Comparison of ENCODE assay signal across 2 cellular contexts in genomic region chr1:86072474-86072873, GRCh38.
DNase-seq lines count a peak whose midpoint lies in the region; FAIRE-seq and TF ChIP-seq lines count a peak whose summit lies in the region.
"Not testable (repeated sequence)": the region's sequence is repeated elsewhere in the genome, so short reads cannot be mapped to it uniquely, and the experiment has no call there.

No MANE protein-coding gene starts in this region.

- H3K14ac ChIP-seq in H1 (ENCODE audit: insufficient read length): not testable (repeated sequence)

- not testable (repeated sequence) for H3K9me3 ChIP-seq in H1 (ENCODE audit: insufficient read depth in 2 of 2, low read depth in 1 of 2, low read length in 1 of 2); sigmoid colon

- H2AK5ac ChIP-seq in H1 (ENCODE audit: low read depth, low read length): not testable (repeated sequence)

- TF ChIP-seq EP300 in H1 (IDR thresholded peaks at IDR 0.05; ENCODE audit: borderline replicate concordance in 1 of 2, low read depth in 2 of 2, low read length in 2 of 2); sigmoid colon (IDR thresholded peaks at IDR 0.05): not testable (repeated sequence)

- H4K5ac ChIP-seq in H1 (ENCODE audit: insufficient read length, low read depth, low read length): not testable (repeated sequence)

- not testable (repeated sequence) for H2BK5ac ChIP-seq in H1 (ENCODE audit: low read depth, low read length)

- H3K4me2 ChIP-seq in H1 (ENCODE audit: insufficient read depth in 1 of 2, low read depth in 2 of 2, low read length in 2 of 2): not testable (repeated sequence)

- H3K56ac ChIP-seq in H1 (replicated peaks; ENCODE audit: insufficient read length, low read depth, low read length): not testable (repeated sequence)

- not testable (repeated sequence) for H2BK120ac ChIP-seq in H1 (replicated peaks; ENCODE audit: low read depth, low read length)

- not testable (repeated sequence) for H3K27me3 ChIP-seq in H1 (replicated peaks in 1 of 4; ENCODE audit: control insufficient read depth in 3 of 4, extremely low read depth in 1 of 4, insufficient read depth in 3 of 4, low read length in 3 of 4); sigmoid colon

- CTCF ChIA-PET in H1 (lab: Charles Lee; ENCODE audit: partially characterized antibody): not testable (repeated sequence)

- not testable (repeated sequence) for FAIRE-seq in H1 (lab: Jason Lieb, UNC)

- not testable (repeated sequence) for H3K79me1 ChIP-seq in H1 (ENCODE audit: low read depth, low read length)

- H2BK12ac ChIP-seq in H1 (ENCODE audit: low read depth, low read length): not testable (repeated sequence)

- H4K91ac ChIP-seq in H1 (replicated peaks; ENCODE audit: insufficient read length, low read length): not testable (repeated sequence)

- POLR2A ChIA-PET in H1 (lab: Charles Lee; ENCODE audit: partially characterized antibody): not testable (repeated sequence)

- not testable (repeated sequence) for H2BK20ac ChIP-seq in H1 (ENCODE audit: low read length)

- not testable (repeated sequence) for H3K4me1 ChIP-seq in H1 (replicated peaks in 1 of 4; ENCODE audit: control insufficient read depth in 3 of 4, insufficient read depth in 4 of 4, low read length in 3 of 4)
- peaks cover 0 to 13% (median 3%) of the 10 kb centered on the region in 4 donors for H3K4me1 ChIP-seq in sigmoid colon

- WGBS in H1 (ENCODE audit: extremely low coverage in 1 of 2, insufficient coverage in 1 of 2, insufficient read length in 1 of 2, insufficient replicate concordance in 2 of 2, low coverage in 1 of 2, low lambda C conversion rate in 2 of 2, missing lambda C conversion rate in 1 of 2), 2 experiments: 91% methylated on average over 6 of the region's 6 CpGs; no CpG with 5 or more reads in 1 of the 2 experiments
- 81 to 84% methylated on average over 6 of the region's 6 CpGs for WGBS in sigmoid colon, 2 donors

- H3K4me3 ChIP-seq in H1 (ENCODE audit: extremely low read depth in 1 of 4, insufficient read depth in 2 of 4, low read depth in 3 of 4, low read length in 4 of 4); sigmoid colon: not testable (repeated sequence)

- not testable (repeated sequence) for H4K20me1 ChIP-seq in H1 (replicated peaks in 1 of 2; ENCODE audit: control insufficient read depth in 1 of 2, insufficient read depth in 2 of 2, low read length in 2 of 2)

- not testable (repeated sequence) for H3K23me2 ChIP-seq in H1 (ENCODE audit: low read depth, low read length)

- not testable (repeated sequence) for H3K27ac ChIP-seq in H1 (ENCODE audit: low read depth, low read length); sigmoid colon

- peak overlapping the region; percentile 68; the same call in 1 of the 2 replicates for H4K8ac ChIP-seq in H1 (ENCODE audit: extremely low read depth, insufficient read depth, low read length)

- TF ChIP-seq RAD21 in H1 (IDR thresholded peaks at IDR 0.05 in 1 of 2, conservative IDR thresholded peaks at IDR 0.05 in 1 of 2; ENCODE audit: low read depth in 2 of 2, low read length in 2 of 2): not testable (repeated sequence)

- not testable (repeated sequence) for H2BK15ac ChIP-seq in H1 (ENCODE audit: low read length)

- H3K23ac ChIP-seq in H1 (ENCODE audit: insufficient read length): not testable (repeated sequence)

- not testable (repeated sequence) for H3K18ac ChIP-seq in H1 (ENCODE audit: extremely low read depth, low read length)

- H2AFZ ChIP-seq in H1 (ENCODE audit: low read length): not testable (repeated sequence)

- not testable (repeated sequence) for H3K79me2 ChIP-seq in H1 (ENCODE audit: control insufficient read depth in 1 of 2, insufficient read depth in 2 of 2, low read length in 2 of 2)

- intact Hi-C loops in sigmoid colon (cut with DNase I): not testable (repeated sequence)

- H3K9ac ChIP-seq in H1 (replicated peaks in 1 of 4; ENCODE audit: extremely low read depth in 1 of 4, low read depth in 3 of 4, low read length in 3 of 4): not testable (repeated sequence)

- not testable (repeated sequence) for TF ChIP-seq POLR2A in H1 (IDR thresholded peaks at IDR 0.05; ENCODE audit: control extremely low read depth in 1 of 2, low read depth in 2 of 2, low read length in 2 of 2); sigmoid colon (IDR thresholded peaks at IDR 0.05)

- not testable (repeated sequence) for H3K4ac ChIP-seq in H1 (replicated peaks; ENCODE audit: insufficient read length, low read depth, low read length)

- H3K36me3 ChIP-seq in H1 (ENCODE audit: control insufficient read depth in 2 of 4, insufficient read depth in 4 of 4, low read length in 3 of 4); sigmoid colon: not testable (repeated sequence)

- not testable (repeated sequence) for TF ChIP-seq CTCF in H1 (IDR thresholded peaks at IDR 0.05; ENCODE audit: control extremely low read depth in 1 of 3, insufficient read depth in 1 of 3, low read depth in 1 of 3, low read length in 3 of 3); sigmoid colon (IDR thresholded peaks at IDR 0.05)

- not testable (repeated sequence) for DNase-seq in H1 (ENCODE audit: low read depth in 1 of 2, low spot score in 2 of 2)
- DNase-seq in sigmoid colon: peak; percentile 52
